ENCODE assay signal across 1 cellular context in the genomic region with DNA sequence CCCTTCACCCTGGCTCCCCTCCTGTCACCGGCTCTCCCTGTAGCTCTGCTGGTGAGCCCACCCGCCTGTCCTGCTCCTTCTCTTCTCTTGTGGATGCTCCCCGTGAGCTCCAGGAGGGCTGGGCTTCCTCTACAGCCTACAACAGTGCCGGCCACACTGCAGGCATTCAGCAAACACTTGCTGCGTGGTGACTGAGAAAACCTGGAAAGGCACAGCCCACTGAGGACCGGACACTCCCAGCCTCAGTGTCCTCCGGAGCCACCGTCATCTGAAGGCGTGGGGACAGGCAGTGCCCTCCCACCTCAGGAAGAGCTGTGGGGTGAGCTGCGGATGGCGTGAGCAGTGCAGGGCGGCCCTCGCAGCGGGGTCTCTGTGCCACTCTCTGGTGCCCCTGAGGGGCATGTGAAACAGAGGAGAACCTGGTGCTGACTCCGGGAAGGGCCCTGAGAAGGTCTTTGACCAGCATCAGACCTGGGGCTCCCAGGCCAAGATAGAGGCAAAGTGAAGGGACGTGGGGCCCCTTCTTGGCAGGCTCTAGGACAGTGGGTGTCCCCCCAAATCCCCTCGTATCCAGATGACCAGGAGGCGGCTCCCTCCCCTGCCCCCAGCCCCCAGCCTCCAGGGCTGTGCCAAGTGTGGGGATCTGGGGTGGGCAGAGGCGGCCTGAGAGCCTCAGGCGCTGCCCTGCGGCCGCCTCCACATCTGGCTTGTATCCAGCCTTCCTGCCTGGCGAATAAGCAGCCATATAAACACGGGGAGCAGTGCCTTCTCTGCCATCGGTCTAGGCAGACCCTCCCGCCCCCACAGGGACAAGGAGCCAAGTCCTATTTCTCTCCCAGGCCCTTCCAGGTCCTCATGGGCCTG.
TF ChIP-seq lines count a peak whose summit lies in the region.

No MANE protein-coding gene starts in this region.

TF ChIP-seq in IMR-90, 13 proteins besides CTCF, POLR2A, EP300 and RAD21:
- TF ChIP-seq CEBPB (IDR thresholded peaks at IDR 0.05; ENCODE audit: low read depth, low read length) (no peak), MAZ (IDR thresholded peaks at IDR 0.05; ENCODE audit: borderline replicate concordance, low read depth, low read length) (no peak), FOS (IDR thresholded peaks at IDR 0.05; ENCODE audit: low read depth, low read length) (no peak), BHLHE40 (IDR thresholded peaks at IDR 0.05; ENCODE audit: low read depth, low read length) (no peak), SMC3 (IDR thresholded peaks at IDR 0.05; ENCODE audit: low read depth, low read length) (no peak), CHD1 (IDR thresholded peaks at IDR 0.05; ENCODE audit: low read depth, low read length) (no peak), MAFK (IDR thresholded peaks at IDR 0.05; ENCODE audit: low read depth, low read length) (no peak), RFX5 (IDR thresholded peaks at IDR 0.05; ENCODE audit: low read depth, low read length) (no peak), MXI1 (IDR thresholded peaks at IDR 0.05; ENCODE audit: borderline replicate concordance, low read depth, low read length) (no peak), RCOR1 (IDR thresholded peaks at IDR 0.05; ENCODE audit: insufficient replicate concordance, low read length) (no peak)
- TF ChIP-seq, protein P1, sequence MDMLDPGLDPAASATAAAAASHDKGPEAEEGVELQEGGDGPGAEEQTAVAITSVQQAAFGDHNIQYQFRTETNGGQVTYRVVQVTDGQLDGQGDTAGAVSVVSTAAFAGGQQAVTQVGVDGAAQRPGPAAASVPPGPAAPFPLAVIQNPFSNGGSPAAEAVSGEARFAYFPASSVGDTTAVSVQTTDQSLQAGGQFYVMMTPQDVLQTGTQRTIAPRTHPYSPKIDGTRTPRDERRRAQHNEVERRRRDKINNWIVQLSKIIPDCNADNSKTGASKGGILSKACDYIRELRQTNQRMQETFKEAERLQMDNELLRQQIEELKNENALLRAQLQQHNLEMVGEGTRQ (IDR thresholded peaks at IDR 0.05; ENCODE audit: low read depth, low read length), result no peak
- TF ChIP-seq, protein P2, sequence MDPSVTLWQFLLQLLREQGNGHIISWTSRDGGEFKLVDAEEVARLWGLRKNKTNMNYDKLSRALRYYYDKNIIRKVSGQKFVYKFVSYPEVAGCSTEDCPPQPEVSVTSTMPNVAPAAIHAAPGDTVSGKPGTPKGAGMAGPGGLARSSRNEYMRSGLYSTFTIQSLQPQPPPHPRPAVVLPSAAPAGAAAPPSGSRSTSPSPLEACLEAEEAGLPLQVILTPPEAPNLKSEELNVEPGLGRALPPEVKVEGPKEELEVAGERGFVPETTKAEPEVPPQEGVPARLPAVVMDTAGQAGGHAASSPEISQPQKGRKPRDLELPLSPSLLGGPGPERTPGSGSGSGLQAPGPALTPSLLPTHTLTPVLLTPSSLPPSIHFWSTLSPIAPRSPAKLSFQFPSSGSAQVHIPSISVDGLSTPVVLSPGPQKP (IDR thresholded peaks at IDR 0.05; ENCODE audit: borderline replicate concordance, low read depth, low read length), result no peak
